In genomic region chr7:603152-603941, GRCh38 we compare ENCODE assay signal across 8 cellular contexts.
A peak's percentile ranks its signal among the peaks of the same experiment; 100 is the strongest.
DNase-seq lines count a peak whose midpoint lies in the region; ATAC-seq and TF ChIP-seq lines count a peak whose summit lies in the region.

No MANE protein-coding gene starts in this region.

- peaks cover 8% of the 10 kb centered on the region for H3K4me1 Mint-ChIP-seq in Caco-2 (ENCODE audit: low read depth, unreplicated experiment)
- H3K4me1 Mint-ChIP-seq in dendritic cell treated with granulocyte-macrophage colony-stimulating factor and Interleukin-4, amounts not matched to agents 40 ng/mL and 50 ng/mL, for 4 days (ENCODE audit: low read depth) = peaks cover 60% of the 10 kb centered on the region

- H3K9me3 ChIP-seq in Caco-2 = no peaks in the 10 kb centered on the region
- no peaks in the 10 kb centered on the region for H3K9me3 ChIP-seq in skeletal muscle tissue (ENCODE audit: control insufficient read depth in 3 of 3, low read length in 3 of 3)

- TF ChIP-seq CTCF in Caco-2 (IDR thresholded peaks at IDR 0.05; ENCODE audit: insufficient read depth in 1 of 2, low read depth in 1 of 2, low read length in 1 of 2, severe bottlenecking in 1 of 2, unreplicated experiment in 1 of 2) = no peak

- H3K4me1 ChIP-seq in Caco-2 = peaks cover 6% of the 10 kb centered on the region
- H3K4me1 ChIP-seq in skeletal muscle tissue (ENCODE audit: control insufficient read depth in 3 of 3, insufficient read depth in 3 of 3, low read length in 3 of 3) = peaks cover 19 to 48% (median 29%) of the 10 kb centered on the region in 3 donors

- peak overlapping the region; percentile 60 for H3K27ac Mint-ChIP-seq in Caco-2 (ENCODE audit: unreplicated experiment)
- peak overlapping the region; percentile 100 for H3K27ac Mint-ChIP-seq in dendritic cell treated with granulocyte-macrophage colony-stimulating factor and Interleukin-4, amounts not matched to agents 40 ng/mL and 50 ng/mL, for 4 days

- no peaks in the 10 kb centered on the region for H3K36me3 Mint-ChIP-seq in Caco-2 (ENCODE audit: insufficient read depth, unreplicated experiment)
- no peaks in the 10 kb centered on the region for H3K36me3 Mint-ChIP-seq in dendritic cell treated with granulocyte-macrophage colony-stimulating factor and Interleukin-4, amounts not matched to agents 40 ng/mL and 50 ng/mL, for 4 days (ENCODE audit: low read depth)

- CTCF ChIA-PET in Caco-2 (lab: Charles Lee) = no interaction called here

- H3K4me3 ChIP-seq in Caco-2 (ENCODE audit: low read depth, low read length) (no peak overlapping the region), skeletal muscle tissue (ENCODE audit: low read length in 3 of 3) (no peak overlapping the region)

- POLR2A ChIA-PET in Caco-2 (lab: Charles Lee) = no interaction called here

- no peak overlapping the region for H3K9ac ChIP-seq in skeletal muscle tissue (ENCODE audit: low read depth in 1 of 3, low read length in 3 of 3)

- no peak for ATAC-seq in HG03025 (IDR thresholded peaks at IDR 0.05; ENCODE audit: low FRiP score, unreplicated experiment)
- no peak for ATAC-seq in GM21717 (IDR thresholded peaks at IDR 0.05; ENCODE audit: unreplicated experiment)
- no peak for ATAC-seq in GM21423 (IDR thresholded peaks at IDR 0.05; ENCODE audit: unreplicated experiment)
- no peak for ATAC-seq in HG03095 (IDR thresholded peaks at IDR 0.05; ENCODE audit: unreplicated experiment)

- H3K9me3 Mint-ChIP-seq in Caco-2 (ENCODE audit: unreplicated experiment) = no peaks in the 10 kb centered on the region
- H3K9me3 Mint-ChIP-seq in dendritic cell treated with granulocyte-macrophage colony-stimulating factor and Interleukin-4, amounts not matched to agents 40 ng/mL and 50 ng/mL, for 4 days = no peaks in the 10 kb centered on the region

- H3K27ac ChIP-seq in skeletal muscle tissue (ENCODE audit: low read depth, low read length) = peak overlapping the region; percentile 95

- no peaks in the 10 kb centered on the region for H3K27me3 ChIP-seq in Caco-2 (replicated peaks; ENCODE audit: control insufficient read depth, insufficient read depth, low read length)
- peaks cover 0 to 3% (median 0%) of the 10 kb centered on the region in 3 donors for H3K27me3 ChIP-seq in skeletal muscle tissue (ENCODE audit: control insufficient read depth in 3 of 3, insufficient read depth in 3 of 3, low read length in 3 of 3)

- no peak for DNase-seq in Caco-2
- DNase-seq in SW480 (ENCODE audit: low spot score) = peak; percentile 41

- intact Hi-C loops in Caco-2 (cut with micrococcal nuclease; ENCODE audit: unreplicated experiment) = no loop called here
- intact Hi-C loops in dendritic cell treated with granulocyte-macrophage colony-stimulating factor and Interleukin-4, amounts not matched to agents 40 ng/mL and 50 ng/mL, for 4 days (cut with micrococcal nuclease) = no loop called here

- no peaks in the 10 kb centered on the region for H3K27me3 Mint-ChIP-seq in Caco-2 (ENCODE audit: insufficient read depth, unreplicated experiment)
- peaks cover 17% of the 10 kb centered on the region for H3K27me3 Mint-ChIP-seq in dendritic cell treated with granulocyte-macrophage colony-stimulating factor and Interleukin-4, amounts not matched to agents 40 ng/mL and 50 ng/mL, for 4 days

- no TSS peak for BruUV-seq in Caco-2 (replicated peaks; lab: Mats Ljungman, UMichigan)

- H3K36me3 ChIP-seq in Caco-2 (ENCODE audit: control insufficient read depth, insufficient read depth, low read length) (peaks cover 1% of the 10 kb centered on the region), skeletal muscle tissue (ENCODE audit: control insufficient read depth in 3 of 3, insufficient read depth in 3 of 3, low read length in 3 of 3) (no peaks in the 10 kb centered on the region)

- H3K4me3 Mint-ChIP-seq in Caco-2 (ENCODE audit: unreplicated experiment) = no peak overlapping the region
- peak overlapping the region; percentile 60 for H3K4me3 Mint-ChIP-seq in dendritic cell treated with granulocyte-macrophage colony-stimulating factor and Interleukin-4, amounts not matched to agents 40 ng/mL and 50 ng/mL, for 4 days
